In genomic region chr1:52402860-52403240, GRCh38 we compare ENCODE assay signal across 9 cellular contexts. TPM values are rescaled to one million over a fixed set of nuclear protein-coding genes. Genes with fewer than 3 reads are reported as not detected.
DNase-seq lines count a peak whose midpoint lies in the region; ATAC-seq, FAIRE-seq and TF ChIP-seq lines count a peak whose summit lies in the region.
"Had no signal": no experiment of that assay in that cellular context is flagged by ENCODE, and none has a peak within 500 bp of the region (broad histone marks: within the 10 kb centered on the region; RNA-seq: fewer than 3 reads in every experiment).

No MANE protein-coding gene starts in this region.

- H3K27me3 ChIP-seq in Panc1 (ENCODE audit: control insufficient read depth, insufficient read depth, low read length), result no peaks in the 10 kb centered on the region
- no peaks in the 10 kb centered on the region for H3K27me3 ChIP-seq in small intestine (ENCODE audit: control insufficient read depth in 2 of 2, insufficient read depth in 2 of 2, low read length in 2 of 2)

- H3K9me3 Mint-ChIP-seq in activated CD8-positive, alpha-beta memory T cell treated with anti-CD3 and anti-CD28 coated beads, Interleukin-2, amount 10 ng/mL, durations not matched to agents 7 days and 5 days (ENCODE audit: low read depth), result no peaks in the 10 kb centered on the region

- peaks cover 54% of the 10 kb centered on the region for H3K4me1 Mint-ChIP-seq in activated CD8-positive, alpha-beta memory T cell treated with anti-CD3 and anti-CD28 coated beads, Interleukin-2, amount 10 ng/mL, durations not matched to agents 7 days and 5 days

- H3K27ac ChIP-seq in Panc1 (ENCODE audit: low read length) (peak overlapping the region; percentile 23), small intestine (ENCODE audit: low read depth in 1 of 2, low read length in 1 of 2) (no peak overlapping the region)

- H3K36me3 ChIP-seq in Panc1 (ENCODE audit: control insufficient read depth, insufficient read depth, low read length) (peaks cover 9% of the 10 kb centered on the region), small intestine (ENCODE audit: control insufficient read depth in 2 of 2, insufficient read depth in 2 of 2, low read length in 2 of 2) (no peaks in the 10 kb centered on the region)

- 11 to 41% (median 23%) methylated on average over 3 of the region's 3 CpGs for WGBS in small intestine, 3 donors

- no TSS peak for BruUV-seq in Panc1 (replicated peaks; lab: Mats Ljungman, UMichigan)

- H3K9me3 ChIP-seq in Panc1 (ENCODE audit: control insufficient read depth, insufficient read depth, low read depth, low read length) (no peaks in the 10 kb centered on the region), small intestine (ENCODE audit: control insufficient read depth, low read depth) (no peaks in the 10 kb centered on the region)

- intact Hi-C loops in Panc1 (cut with micrococcal nuclease; ENCODE audit: unreplicated experiment), result no loop called here

- H3K4me1 ChIP-seq in Panc1 (ENCODE audit: control insufficient read depth, insufficient read depth, low read length) (peaks cover 16% of the 10 kb centered on the region; the same call in 1 of the 2 replicates), small intestine (ENCODE audit: control insufficient read depth in 2 of 2, insufficient read depth in 1 of 2, low read depth in 1 of 2, low read length in 1 of 2) (peaks cover 4% of the 10 kb centered on the region in 2 donors)

- in situ Hi-C loops in Panc1 (cut with HindIII; ENCODE audit: low pct_unique_long_range_greater_than_20kb, low sequenced_read_pairs), result no loop called here

- H3K27ac Mint-ChIP-seq in activated CD8-positive, alpha-beta memory T cell treated with anti-CD3 and anti-CD28 coated beads, Interleukin-2, amount 10 ng/mL, durations not matched to agents 7 days and 5 days, result peak overlapping the region; percentile 100

- POLR2A ChIA-PET in Panc1 (lab: Charles Lee), result no interaction called here

- peak overlapping the region; percentile 100 for H3K4me3 Mint-ChIP-seq in activated CD8-positive, alpha-beta memory T cell treated with anti-CD3 and anti-CD28 coated beads, Interleukin-2, amount 10 ng/mL, durations not matched to agents 7 days and 5 days

- FAIRE-seq in small intestine (lab: Jason Lieb, UNC), result no peak

- TF ChIP-seq CTCF in Panc1 (IDR thresholded peaks at IDR 0.05) (no peak), fibroblast of mammary gland (conservative IDR thresholded peaks at IDR 0.05; ENCODE audit: control insufficient read depth, insufficient read depth, low read depth, low read length) (no peak)

- H3K27me3 Mint-ChIP-seq in activated CD8-positive, alpha-beta memory T cell treated with anti-CD3 and anti-CD28 coated beads, Interleukin-2, amount 10 ng/mL, durations not matched to agents 7 days and 5 days, result no peaks in the 10 kb centered on the region

- CTCF ChIA-PET in activated CD8-positive, alpha-beta memory T cell treated with anti-CD3 and anti-CD28 coated beads, Interleukin-2, amount 10 ng/mL, durations not matched to agents 7 days and 5 days (lab: Charles Lee), result no interaction called here
- CTCF ChIA-PET in Panc1 (lab: Charles Lee), result no interaction called here

- DNase-seq in activated CD8-positive, alpha-beta memory T cell treated with anti-CD3 and anti-CD28 coated beads, Interleukin-2, amount 10 ng/mL, durations not matched to agents 7 days and 5 days, result no peak
- no peak for DNase-seq in activated CD8-positive, alpha-beta memory T cell treated with anti-CD3 and anti-CD28 coated beads for 24 hours
- DNase-seq in Panc1 (ENCODE audit: low read depth, low spot score) (no peak), fibroblast of mammary gland (ENCODE audit: low read depth) (no peak), small intestine (peak; percentile 59)
- DNase-seq in stimulated activated CD4-positive, alpha-beta T cell treated with anti-CD3 and anti-CD28 coated beads, Interleukin-2, amount 100 ng/mL, for 24 hours, result no peak
- DNase-seq: NCI-H748 treated with DMSO at 0.1 percent for 48 hours had no signal

- H3K4me3 ChIP-seq in Panc1 (ENCODE audit: low read depth in 2 of 2, low read length in 2 of 2), result peak overlapping the region; percentile 93 to 98; a peak in 3 of 4 replicates
- peak overlapping the region; percentile 98 for H3K4me3 ChIP-seq in fibroblast of mammary gland (ENCODE audit: control insufficient read depth, low read depth, low read length)
- H3K4me3 ChIP-seq in small intestine (ENCODE audit: low read depth in 1 of 2, low read length in 2 of 2), result no peak overlapping the region

- H3K36me3 Mint-ChIP-seq in activated CD8-positive, alpha-beta memory T cell treated with anti-CD3 and anti-CD28 coated beads, Interleukin-2, amount 10 ng/mL, durations not matched to agents 7 days and 5 days, result peaks cover 55% of the 10 kb centered on the region

- ATAC-seq in activated CD8-positive, alpha-beta memory T cell treated with anti-CD3 and anti-CD28 coated beads, Interleukin-2, amount 10 ng/mL, durations not matched to agents 7 days and 5 days, result no peak
- no peak for ATAC-seq in Panc1
- ATAC-seq in HG03159 (IDR thresholded peaks at IDR 0.05; ENCODE audit: unreplicated experiment), result no peak
- ATAC-seq in GM21390 (IDR thresholded peaks at IDR 0.05; ENCODE audit: unreplicated experiment), result no peak

RNA-seq across cellular contexts. Expression of gene ORC1, which starts 1.4 kb away (rescaled TPM):
- 10 to 100 TPM; 40.5 to 42.2 TPM for total RNA-seq in activated CD8-positive, alpha-beta memory T cell treated with anti-CD3 and anti-CD28 coated beads, Interleukin-2, amount 10 ng/mL, durations not matched to agents 7 days and 5 days
- 14.3 TPM for total RNA-seq in Panc1 (2021; ENCODE audit: unreplicated experiment)
- polyA plus RNA-seq in Panc1 (2012; ENCODE audit: insufficient read length), result 4.3 TPM
- polyA plus RNA-seq in small intestine, result 1 to 10 TPM in 2 of 3 donors, under 1 TPM in 1; 0.22 to 5.3 (median 1.4) TPM

RNA-seq across cellular contexts. Expression of gene PRPF38A, which starts 1.6 kb away (rescaled TPM):
- 10 to 100 TPM; 87.0 to 97.4 TPM for total RNA-seq in activated CD8-positive, alpha-beta memory T cell treated with anti-CD3 and anti-CD28 coated beads, Interleukin-2, amount 10 ng/mL, durations not matched to agents 7 days and 5 days
- total RNA-seq in Panc1 (2021; ENCODE audit: unreplicated experiment), result 41.6 TPM
- polyA plus RNA-seq in Panc1 (2012; ENCODE audit: insufficient read length), result 27.7 TPM
- polyA plus RNA-seq in small intestine, result 10 to 100 TPM; 11.6 to 29.9 (median 18.9) TPM

RNA-seq across cellular contexts. Expression of gene CC2D1B, which starts 36.8 kb away (rescaled TPM):
- total RNA-seq in activated CD8-positive, alpha-beta memory T cell treated with anti-CD3 and anti-CD28 coated beads, Interleukin-2, amount 10 ng/mL, durations not matched to agents 7 days and 5 days, result 10 to 100 TPM; 49.9 to 53.3 TPM
- 52.5 TPM for total RNA-seq in Panc1 (2021; ENCODE audit: unreplicated experiment)
- 38.1 TPM for polyA plus RNA-seq in Panc1 (2012; ENCODE audit: insufficient read length)
- polyA plus RNA-seq in small intestine, result 10 to 100 TPM; 17.3 to 19.0 (median 17.5) TPM

Comparison
In these comparisons a context has a peak if more than half of its experiments do, and no peak if none do; other contexts are left out.
1. H3K4me3 ChIP-seq: peak in Panc1 (2 of 2) and fibroblast of mammary gland (single experiment); none in small intestine (0 of 2).